In the genomic region with DNA sequence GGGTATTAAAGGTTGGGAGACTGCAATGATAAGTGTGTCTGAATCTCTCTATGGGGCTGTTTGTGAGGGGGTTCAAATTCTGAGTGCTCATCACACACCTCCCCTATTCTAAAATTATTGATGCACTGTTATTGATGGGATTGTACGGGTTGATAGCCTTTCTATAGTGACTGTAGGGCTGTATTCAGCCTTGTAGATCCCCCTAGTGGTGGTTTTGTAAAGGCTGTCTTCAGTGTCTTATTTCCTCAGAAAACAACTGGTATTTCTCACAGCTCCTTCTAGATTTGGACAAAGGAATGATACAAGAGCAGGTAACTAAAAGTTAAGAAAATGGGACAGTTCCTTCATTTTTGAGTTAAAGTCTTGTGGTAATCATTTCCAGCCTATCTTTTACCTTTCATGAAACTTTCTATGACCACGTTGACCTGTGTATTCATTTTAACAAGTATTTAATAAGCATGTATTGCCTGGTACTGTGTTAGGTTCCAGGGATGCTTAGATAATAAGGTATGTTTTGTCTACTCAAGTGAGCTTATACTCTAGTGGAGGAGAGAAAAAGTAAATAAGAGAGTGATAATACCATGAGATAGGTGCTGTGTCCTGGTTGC, we compare ENCODE assay signal across 8 cellular contexts.
DNase-seq lines count a peak whose midpoint lies in the region; TF ChIP-seq lines count a peak whose summit lies in the region.

No MANE protein-coding gene starts in this region.

- no peak overlapping the region for H3K4me3 ChIP-seq in HAP-1
- no peak overlapping the region for H3K4me3 ChIP-seq in SU-DHL-6 (ENCODE audit: insufficient read depth, low read length, poor library complexity, severe bottlenecking)
- no peak overlapping the region for H3K4me3 ChIP-seq in neutrophil (ENCODE audit: low read depth in 1 of 2, low read length in 1 of 2)

- DNase-seq in GM03348 (ENCODE audit: low spot score) (peak; percentile 62), HAP-1 (ENCODE audit: low spot score in 2 of 2) (peak; percentile 27 to 75), NAMALWA (ENCODE audit: low spot score) (peak; percentile 86), fibroblast of gingiva (ENCODE audit: low read depth) (peak; percentile 46), NCI-H510A (lab: John Stamatoyannopoulos, UW) (no peak)

- peaks cover 16% of the 10 kb centered on the region; the same call in 1 of the 2 replicates for H3F3A ChIP-seq in SU-DHL-6 (ENCODE audit: insufficient read depth)

- H3K27ac ChIP-seq in 22Rv1: no peak overlapping the region
- no peak overlapping the region for H3K27ac ChIP-seq in SU-DHL-6 (ENCODE audit: low read depth, low read length)
- no peak overlapping the region for H3K27ac ChIP-seq in neutrophil

- H4K20me1 ChIP-seq in SU-DHL-6 (ENCODE audit: low read depth, low read length): peaks cover 6% of the 10 kb centered on the region; the same call in 1 of the 2 replicates

- H3K4me2 ChIP-seq in SU-DHL-6 (ENCODE audit: low read depth, low read length, poor library complexity, severe bottlenecking): no peak overlapping the region

- in situ Hi-C loops in HAP-1 (cut with MboI; ENCODE audit: low sequenced_read_pairs): no loop called here

- H3K79me2 ChIP-seq in SU-DHL-6 (ENCODE audit: insufficient read depth, low read length): peaks cover 15% of the 10 kb centered on the region

- H3K36me3 ChIP-seq in HAP-1 (replicated peaks): peaks cover 18% of the 10 kb centered on the region
- peaks cover 54% of the 10 kb centered on the region for H3K36me3 ChIP-seq in SU-DHL-6 (ENCODE audit: low read length)
- H3K36me3 ChIP-seq in neutrophil: peaks cover 62% of the 10 kb centered on the region

- H3K9me3 ChIP-seq in HAP-1 (no peaks in the 10 kb centered on the region), SU-DHL-6 (ENCODE audit: insufficient read depth, low read length) (no peaks in the 10 kb centered on the region), neutrophil (no peaks in the 10 kb centered on the region)

- peaks cover 15% of the 10 kb centered on the region for H3K4me1 ChIP-seq in HAP-1
- H3K4me1 ChIP-seq in neutrophil (ENCODE audit: control insufficient read depth in 1 of 2, insufficient read depth in 1 of 2, low read depth in 1 of 2, low read length in 1 of 2): no peaks in the 10 kb centered on the region

- H3K9ac ChIP-seq in SU-DHL-6 (ENCODE audit: low read length): no peak overlapping the region

- no peaks in the 10 kb centered on the region for H3K27me3 ChIP-seq in HAP-1 (ENCODE audit: low read depth)
- H3K27me3 ChIP-seq in SU-DHL-6 (ENCODE audit: low read length): no peaks in the 10 kb centered on the region
- no peaks in the 10 kb centered on the region for H3K27me3 ChIP-seq in neutrophil

- no peak overlapping the region for H2AFZ ChIP-seq in SU-DHL-6 (ENCODE audit: low read depth, low read length, severe bottlenecking)

- H3K9me2 ChIP-seq in SU-DHL-6 (replicated peaks; ENCODE audit: insufficient read depth, low read length): no peaks in the 10 kb centered on the region

- TF ChIP-seq CTCF in 22Rv1 (IDR thresholded peaks at IDR 0.05) (peak; percentile 87), SU-DHL-6 (IDR thresholded peaks at IDR 0.05; ENCODE audit: insufficient read depth, low read length, poor library complexity, severe bottlenecking) (peak; percentile 98), neutrophil (IDR thresholded peaks at IDR 0.05) (peak; percentile 53)
